Comparison of ENCODE assay signal across 8 cellular contexts in the genomic region with DNA sequence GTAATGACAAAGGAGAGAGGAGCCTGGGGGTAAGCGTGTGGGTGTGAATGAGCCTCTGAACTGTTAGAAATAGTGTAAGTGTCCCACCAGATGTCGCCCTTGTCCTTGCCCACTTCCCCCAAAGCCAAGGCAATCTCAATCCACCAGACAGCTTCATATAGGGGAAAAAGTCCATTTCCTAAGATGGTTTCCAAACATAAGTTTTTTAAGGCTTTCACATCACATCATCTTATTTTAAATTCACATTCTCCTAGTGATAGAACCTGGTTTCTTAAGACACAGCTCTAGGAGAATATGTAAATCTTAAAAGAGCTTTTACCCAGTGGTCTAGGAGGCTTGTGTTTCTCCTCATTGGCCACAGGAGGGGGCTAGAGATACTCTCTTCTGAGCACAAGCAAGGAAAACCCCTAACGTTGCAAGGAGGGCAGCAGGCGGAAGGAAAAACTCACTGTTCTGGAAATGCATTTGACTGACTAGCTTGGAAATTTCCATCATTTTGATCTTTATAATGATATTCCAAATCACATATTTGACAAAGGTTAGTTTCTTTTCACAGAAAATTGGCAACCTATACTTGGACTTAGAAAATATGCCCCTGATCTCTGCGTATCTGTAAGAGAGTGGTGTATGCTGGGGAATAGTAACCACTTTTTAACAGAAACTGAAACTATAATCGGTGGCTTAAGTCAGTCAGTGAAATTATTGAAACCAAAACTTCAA. TPM values are rescaled to one million over a fixed set of nuclear protein-coding genes. Genes with fewer than 3 reads are reported as not detected.
A peak's percentile ranks its signal among the peaks of the same experiment; 100 is the strongest.
DNase-seq lines count a peak whose midpoint lies in the region; ATAC-seq and TF ChIP-seq lines count a peak whose summit lies in the region.

No MANE protein-coding gene starts in this region.

- DNase-seq in D341Med (ENCODE audit: low spot score) (peak; percentile 74), HS-5 (ENCODE audit: low read depth) (peak; percentile 92), NOMO-1 treated with DMSO at 0.1 percent for 48 hours (lab: John Stamatoyannopoulos, UW; ENCODE audit: unreplicated experiment) (peak; percentile 88), activated T-cell treated with anti-CD3 and anti-CD28 coated beads for 1 hour (ENCODE audit: low read depth) (peak; percentile 41), erythroblast (lab: John Stamatoyannopoulos, UW) (peak; percentile 91 to 94)
- peak; percentile 20 to 94 (median 90) for DNase-seq in naive thymus-derived CD4-positive, alpha-beta T cell
- peak; percentile 56 for DNase-seq in stimulated activated naive CD4-positive, alpha-beta T cell treated with Interleukin-2 at 50 U/mL for 16 hours (lab: John Stamatoyannopoulos, UW)

- peaks cover 0 to 18% (median 6%) of the 10 kb centered on the region in 5 donors for H3K36me3 Mint-ChIP-seq in naive thymus-derived CD4-positive, alpha-beta T cell

- H3K9me3 ChIP-seq in naive thymus-derived CD4-positive, alpha-beta T cell (ENCODE audit: control insufficient read depth in 2 of 3, low read length in 3 of 3), result no peaks in the 10 kb centered on the region

- ATAC-seq in GM21360 (IDR thresholded peaks at IDR 0.05; ENCODE audit: unreplicated experiment), result peak; percentile 76
- ATAC-seq in naive thymus-derived CD4-positive, alpha-beta T cell, result peak; percentile 98

- peak overlapping the region; percentile 63 for H3K4me3 ChIP-seq in naive thymus-derived CD4-positive, alpha-beta T cell (ENCODE audit: low read length)

- intact Hi-C loops in naive thymus-derived CD4-positive, alpha-beta T cell (cut with micrococcal nuclease), result loop anchor here (1.0 to 10.0 kb wide), 19 partner anchors 14 to 1760 kb away; partner anchors contain the start of genes BCL10 (in 2 of the 2), C1orf52 (in 2 of the 2), SYDE2 (in 2 of the 2) and MCOLN3 (in 1 of the 2)

- peak overlapping the region; percentile 89 for H3K27ac ChIP-seq in naive thymus-derived CD4-positive, alpha-beta T cell (ENCODE audit: low read depth, low read length)

- POLR2A ChIA-PET in naive thymus-derived CD4-positive, alpha-beta T cell (lab: Charles Lee), result interaction anchor here (0.7 to 4.1 kb wide), 16 partner anchors 9 to 763 kb away, joined by 3 to 34 read pairs (median 4); partner anchors contain the start of genes BCL10, C1orf52, GNG5 and SPATA1

- H3K4me1 ChIP-seq in naive thymus-derived CD4-positive, alpha-beta T cell (ENCODE audit: control insufficient read depth in 2 of 2, insufficient read depth in 2 of 2, low read length in 2 of 2), result peaks cover 5 to 9% of the 10 kb centered on the region in 2 donors

- H3K27me3 Mint-ChIP-seq in naive thymus-derived CD4-positive, alpha-beta T cell, result peaks cover 0 to 5% (median 0%) of the 10 kb centered on the region in 5 donors

- no peaks in the 10 kb centered on the region for H3K27me3 ChIP-seq in naive thymus-derived CD4-positive, alpha-beta T cell (ENCODE audit: control insufficient read depth in 2 of 2, insufficient read depth in 2 of 2, low read length in 2 of 2)

- H3K4me3 Mint-ChIP-seq in naive thymus-derived CD4-positive, alpha-beta T cell, result peak overlapping the region; percentile 72 to 93 (median 86)

- CTCF ChIA-PET in naive thymus-derived CD4-positive, alpha-beta T cell (lab: Charles Lee), result interaction anchor here (0.6 to 9.2 kb wide), 43 partner anchors 9 to 1445 kb away, joined by 3 to 163 read pairs (median 4); partner anchors contain the start of genes BCL10, C1orf52 and MCOLN2

- H3K27ac Mint-ChIP-seq in naive thymus-derived CD4-positive, alpha-beta T cell, result peak overlapping the region; percentile 87 to 98 (median 96)

- H3K9me3 Mint-ChIP-seq in naive thymus-derived CD4-positive, alpha-beta T cell, result peaks cover 0 to 20% (median 1%) of the 10 kb centered on the region in 11 donors

- H3K4me1 Mint-ChIP-seq in naive thymus-derived CD4-positive, alpha-beta T cell, result peaks cover 7 to 25% (median 12%) of the 10 kb centered on the region in 7 donors

- peak; percentile 27 for TF ChIP-seq POLR2A in erythroblast (IDR thresholded peaks at IDR 0.05; ENCODE audit: low read length)

- H3K36me3 ChIP-seq in naive thymus-derived CD4-positive, alpha-beta T cell (ENCODE audit: control insufficient read depth in 2 of 3, insufficient read depth in 3 of 3, low read length in 3 of 3), result no peaks in the 10 kb centered on the region

RNA-seq across cellular contexts. Expression of gene LPAR3, which starts 51.9 kb away (rescaled TPM):
- 1 to 10 TPM in 1 of 5 experiments, under 1 TPM in 4; 0.29 to 1.1 (median 0.97) TPM for total RNA-seq in naive thymus-derived CD4-positive, alpha-beta T cell
- polyA plus RNA-seq in naive thymus-derived CD4-positive, alpha-beta T cell, result under 1 TPM; 0.54 to 0.60 TPM

RNA-seq across cellular contexts. Expression of gene MCOLN2, which starts 52.0 kb away (rescaled TPM):
- 10 to 100 TPM in 2 of 5 experiments, 1 to 10 TPM in 3; 2.5 to 35.7 (median 3.1) TPM for total RNA-seq in naive thymus-derived CD4-positive, alpha-beta T cell
- under 1 TPM in 1 of 2 donors, not detected in 1; 0.41 TPM for polyA plus RNA-seq in naive thymus-derived CD4-positive, alpha-beta T cell

Comparison
In these comparisons a context has a peak if more than half of its experiments do, and no peak if none do; other contexts are left out.
1. Peak in every context shown above with its lines: DNase-seq, ATAC-seq, H3K4me3 ChIP-seq and H3K27ac ChIP-seq.
2. DNase-seq: peak in every context shown above with its lines; median percentile 92 in erythroblast; 92 in HS-5; 90 in naive thymus-derived CD4-positive, alpha-beta T cell; 88 in NOMO-1 treated with DMSO at 0.1 percent for 48 hours; 74 in D341Med; 56 in stimulated activated naive CD4-positive, alpha-beta T cell treated with Interleukin-2 at 50 U/mL for 16 hours; 41 in activated T-cell treated with anti-CD3 and anti-CD28 coated beads for 1 hour.